In the genomic region with DNA sequence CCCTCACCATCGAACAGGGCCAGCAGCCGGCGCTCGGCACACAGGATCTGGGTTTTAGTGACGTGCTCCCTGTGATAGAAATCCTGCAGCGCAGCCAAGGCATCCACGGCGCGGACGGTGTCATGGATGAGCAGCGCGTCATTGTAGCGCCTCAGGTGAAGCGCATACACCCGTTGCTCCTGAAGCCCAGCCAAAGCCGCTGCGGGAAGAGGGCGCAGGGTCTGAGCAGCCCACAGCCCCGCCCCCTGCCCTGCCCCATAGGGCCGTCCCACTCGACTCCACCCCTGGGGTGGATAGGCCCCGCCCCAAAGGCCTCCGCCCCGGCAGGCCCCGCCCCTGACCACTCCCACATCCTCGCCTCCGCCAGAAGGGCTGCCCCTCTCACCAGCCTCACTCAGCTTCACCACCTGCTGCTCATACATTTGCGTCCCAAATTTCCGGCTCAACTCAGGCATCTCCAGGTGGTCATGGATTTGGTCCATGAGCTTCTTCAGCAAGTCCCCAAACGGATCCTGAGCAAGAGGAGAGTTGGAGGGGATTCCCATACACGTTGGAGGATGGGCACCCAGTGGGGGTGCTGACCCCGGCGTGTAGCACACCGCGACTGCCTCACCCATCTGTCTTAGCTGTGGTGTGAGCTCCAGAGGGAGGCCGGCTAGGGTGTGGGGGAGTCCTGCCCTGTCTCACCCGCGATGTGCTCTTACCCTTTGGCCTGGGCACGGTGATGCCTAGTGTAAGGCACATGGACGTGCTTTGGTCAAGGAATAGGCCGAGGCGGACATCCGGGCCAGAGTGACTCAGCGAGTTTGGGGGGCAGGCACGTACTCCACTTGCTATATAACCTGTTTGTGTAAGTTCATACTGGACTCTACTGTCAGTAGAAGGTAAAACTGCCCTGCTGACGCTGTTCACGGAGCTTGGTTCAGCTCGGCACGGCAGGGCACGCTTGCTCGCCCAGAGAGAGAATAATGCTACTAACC, we compare ENCODE assay signal across 9 cellular contexts. TPM values are rescaled to one million over a fixed set of nuclear protein-coding genes. Genes with fewer than 3 reads are reported as not detected.
A peak's percentile ranks its signal among the peaks of the same experiment; 100 is the strongest.
DNase-seq lines count a peak whose midpoint lies in the region; ATAC-seq, FAIRE-seq and TF ChIP-seq lines count a peak whose summit lies in the region.
"Had no signal": no experiment of that assay in that cellular context is flagged by ENCODE, and none has a peak within 500 bp of the region (broad histone marks: within the 10 kb centered on the region; RNA-seq: fewer than 3 reads in every experiment).

No MANE protein-coding gene starts in this region.

- no peak overlapping the region for H2AFZ ChIP-seq in OCI-LY1 (ENCODE audit: low read length)

- no peaks in the 10 kb centered on the region for H3K36me3 Mint-ChIP-seq in activated T-cell treated with anti-CD3 and anti-CD28 coated beads, Interleukin-2, amount 50 U/mL, for 72 hours (ENCODE audit: insufficient read depth in 2 of 2)

- H3K9me2 ChIP-seq in OCI-LY1 (ENCODE audit: low read depth, low read length): no peaks in the 10 kb centered on the region

- ATAC-seq in A549 (peak; percentile 58 to 89), HG03565 (IDR thresholded peaks at IDR 0.05; ENCODE audit: unreplicated experiment) (peak; percentile 55), upper lobe of left lung (ENCODE audit: low FRiP score in 2 of 2) (peak; percentile 66 to 77)
- peak; percentile 86 to 90 for ATAC-seq in activated T-cell treated with anti-CD3 and anti-CD28 coated beads, Interleukin-2, amount 50 U/mL, for 72 hours (replicated peaks in 1 of 2)

- peak overlapping the region in 1 of 2 experiments; percentile 69; a peak in 3 of 6 replicates for H3K27ac ChIP-seq in A549
- H3K27ac ChIP-seq in OCI-LY1 (ENCODE audit: low read depth, low read length, poor library complexity, severe bottlenecking): peak overlapping the region; percentile 58
- no peak overlapping the region for H3K27ac ChIP-seq in upper lobe of left lung

- TF ChIP-seq EP300 in A549 (IDR thresholded peaks at IDR 0.05): no peak
- TF ChIP-seq EP300 in upper lobe of left lung (IDR thresholded peaks at IDR 0.05): no peak

- no peaks in the 10 kb centered on the region for H3K27me3 Mint-ChIP-seq in activated T-cell treated with anti-CD3 and anti-CD28 coated beads, Interleukin-2, amount 50 U/mL, for 72 hours (ENCODE audit: low read depth)

- peaks cover 28% of the 10 kb centered on the region for H3K4me1 Mint-ChIP-seq in activated T-cell treated with anti-CD3 and anti-CD28 coated beads, Interleukin-2, amount 50 U/mL, for 72 hours (ENCODE audit: low read depth)

- TF ChIP-seq POLR2A in A549 (IDR thresholded peaks at IDR 0.05; ENCODE audit: low read length) (no peak), upper lobe of left lung (IDR thresholded peaks at IDR 0.05) (no peak)

- CTCF ChIA-PET in A549 (lab: Yijun Ruan, JAX): interaction anchor here (0.8 to 39.5 kb wide), 11 partner anchors 6 to 168 kb away, joined by 3 to 658 read pairs (median 16); a partner anchor contains a TSS

- H3F3A ChIP-seq in OCI-LY1 (ENCODE audit: insufficient read depth, low read length): no peaks in the 10 kb centered on the region

- no peaks in the 10 kb centered on the region for H3K9me3 ChIP-seq in A549
- H3K9me3 ChIP-seq in OCI-LY1 (ENCODE audit: low read length): no peaks in the 10 kb centered on the region
- H3K9me3 ChIP-seq in upper lobe of left lung: no peaks in the 10 kb centered on the region

- peak; percentile 76 to 88 for DNase-seq in A549 (ENCODE audit: low read depth in 1 of 2, low spot score in 1 of 2)
- DNase-seq in GM19238 (ENCODE audit: insufficient read length, low spot score): peak; percentile 97
- DNase-seq in activated T-cell treated with anti-CD3 and anti-CD28 coated beads, Interleukin-2, amount 50 U/mL, for 72 hours: peak; percentile 95 to 97
- DNase-seq in foreskin melanocyte: peak; percentile 40
- DNase-seq in posterior cingulate gyrus: peak; percentile 35 to 97 (median 78)
- peak; percentile 80 to 94 for DNase-seq in upper lobe of left lung

- no peaks in the 10 kb centered on the region for H3K9me3 Mint-ChIP-seq in activated T-cell treated with anti-CD3 and anti-CD28 coated beads, Interleukin-2, amount 50 U/mL, for 72 hours

- no peaks in the 10 kb centered on the region for H3K27me3 ChIP-seq in OCI-LY1 (ENCODE audit: insufficient read depth, low read length)
- H3K27me3 ChIP-seq in upper lobe of left lung: no peaks in the 10 kb centered on the region

- H3K79me2 ChIP-seq in OCI-LY1 (ENCODE audit: insufficient read depth, low read length): no peaks in the 10 kb centered on the region

- POLR2A ChIA-PET in A549 (lab: Yijun Ruan, JAX): interaction anchor here (1.1 kb wide), 1 partner anchor 91 kb away, joined by 3 read pairs; a partner anchor contains a TSS

- TF ChIP-seq CTCF in A549 (IDR thresholded peaks at IDR 0.05) (no peak), OCI-LY1 (IDR thresholded peaks at IDR 0.05; ENCODE audit: low read length) (0 out of 2 replicates have a peak, but pooled peaks have one; percentile 6), upper lobe of left lung (IDR thresholded peaks at IDR 0.05) (no peak)

- H3K36me3 ChIP-seq in OCI-LY1 (ENCODE audit: insufficient read depth, low read length): no peaks in the 10 kb centered on the region; the same call in 1 of the 2 replicates
- peaks cover 0 to 46% (median 20%) of the 10 kb centered on the region in 4 donors for H3K36me3 ChIP-seq in upper lobe of left lung

- TF ChIP-seq RAD21 in A549 (conservative IDR thresholded peaks at IDR 0.05 in 1 of 2, IDR thresholded peaks at IDR 0.05 in 1 of 2): no peak

- H3K4me3 Mint-ChIP-seq in activated T-cell treated with anti-CD3 and anti-CD28 coated beads, Interleukin-2, amount 50 U/mL, for 72 hours: peak overlapping the region; percentile 45 to 74

- intact Hi-C loops in posterior cingulate gyrus (cut with DNase I): no loop called here

- H3K4me1 ChIP-seq in A549 (peaks cover 11% of the 10 kb centered on the region; the same call in 1 of the 3 replicates), OCI-LY1 (ENCODE audit: insufficient read depth, low read length, severe bottlenecking) (peaks cover 44% of the 10 kb centered on the region), upper lobe of left lung (peaks cover 12 to 29% (median 20%) of the 10 kb centered on the region in 4 donors)

- H3K27ac Mint-ChIP-seq in activated T-cell treated with anti-CD3 and anti-CD28 coated beads, Interleukin-2, amount 50 U/mL, for 72 hours: no peak overlapping the region

- no peak for FAIRE-seq in A549 (lab: Jason Lieb, UNC)

- peak overlapping the region; percentile 28; the same call in 1 of the 3 replicates for H3K4me3 ChIP-seq in A549
- H3K4me3 ChIP-seq in OCI-LY1 (ENCODE audit: low read depth, low read length, poor library complexity, severe bottlenecking): peak overlapping the region; percentile 52
- peak overlapping the region in 3 of 4 donors; percentile 4 to 37 (median 30) for H3K4me3 ChIP-seq in upper lobe of left lung

- no peaks in the 10 kb centered on the region for H4K20me1 ChIP-seq in OCI-LY1 (ENCODE audit: insufficient read depth, low read length)

- H3K4me2 ChIP-seq in A549 (peak overlapping the region; percentile 67), OCI-LY1 (ENCODE audit: low read length) (peak overlapping the region; percentile 68)

- peak overlapping the region; percentile 55 for H3K9ac ChIP-seq in OCI-LY1 (ENCODE audit: low read length)

- 77% methylated on average over 42 of the region's 51 CpGs for WGBS in A549 (ENCODE audit: missing lambda C conversion rate)
- 62 to 72% methylated on average over 20 to 46 of the region's 51 CpGs for WGBS in upper lobe of left lung, 2 donors

RNA-seq across cellular contexts. Expression of a gene that starts 4.6 kb away (rescaled TPM):
- polyA plus RNA-seq in A549 (2011; rRNA removed) (0.59 and 0.70 TPM in 2 replicates), A549 (2017; fragmentation: RNase III; extraction: RNeasy Plus Mini Kit Qiagen cat#74134 plus additional on column Dnase treatment) (0.26 to 0.37 TPM (median 0.37 TPM) in 3 replicates)
- polyA plus RNA-seq in A549 (2012; cell fraction: cytosol; rRNA removed): 0.36 and 0.43 TPM in 2 replicates
- 1.4 and 1.5 TPM in 2 replicates for polyA plus RNA-seq in A549 (2012; cell fraction: nucleus; rRNA removed)
- polyA minus RNA-seq in A549 (2011; rRNA and poly(A)+ RNA removed): 1.0 and 1.5 TPM in 2 replicates
- total RNA-seq in activated T-cell treated with anti-CD3 and anti-CD28 coated beads, Interleukin-2, amount 50 U/mL, for 72 hours: 10 to 100 TPM; 33.2 to 62.0 TPM
- total RNA-seq in upper lobe of left lung: 10 to 100 TPM; 15.8 to 56.6 (median 32.6) TPM

RNA-seq across cellular contexts. Expression of a gene that starts 9.6 kb away (rescaled TPM):
- polyA plus RNA-seq in A549 (2011; rRNA removed): 0.61 and 0.86 TPM in 2 replicates
- polyA plus RNA-seq in A549 (2012; cell fraction: cytosol; rRNA removed): 0.17 and 0.31 TPM in 2 replicates
- 0.55 and 0.70 TPM in 2 replicates for polyA plus RNA-seq in A549 (2012; cell fraction: nucleus; rRNA removed)
- 0.12 to 0.16 TPM (median 0.13 TPM) in 3 replicates for polyA plus RNA-seq in A549 (2017; fragmentation: RNase III; extraction: RNeasy Plus Mini Kit Qiagen cat#74134 plus additional on column Dnase treatment)
- 0.08 and 0.34 TPM in 2 replicates for polyA minus RNA-seq in A549 (2011; rRNA and poly(A)+ RNA removed)
- total RNA-seq in activated T-cell treated with anti-CD3 and anti-CD28 coated beads, Interleukin-2, amount 50 U/mL, for 72 hours: 1 to 10 TPM; 1.1 to 1.6 TPM
- total RNA-seq in upper lobe of left lung: 1 to 10 TPM in 2 of 6 donors, under 1 TPM in 4; 0.30 to 2.1 (median 0.44) TPM
- polyA plus RNA-seq: BJ had no signal

RNA-seq across cellular contexts. Expression of a gene that starts 13.3 kb away (rescaled TPM):
- 42.2 and 57.4 TPM in 2 replicates for polyA plus RNA-seq in A549 (2011; rRNA removed)
- 59.4 and 65.0 TPM in 2 replicates for polyA plus RNA-seq in A549 (2012; cell fraction: cytosol; rRNA removed)
- polyA plus RNA-seq in A549 (2012; cell fraction: nucleus; rRNA removed): 460 and 477 TPM in 2 replicates
- 64.0 to 74.6 TPM (median 68.1 TPM) in 3 replicates for polyA plus RNA-seq in A549 (2017; fragmentation: RNase III; extraction: RNeasy Plus Mini Kit Qiagen cat#74134 plus additional on column Dnase treatment)
- 35.0 and 36.6 TPM in 2 replicates for polyA minus RNA-seq in A549 (2011; rRNA and poly(A)+ RNA removed)
- 10 to 100 TPM; 33.3 to 41.4 TPM for total RNA-seq in activated T-cell treated with anti-CD3 and anti-CD28 coated beads, Interleukin-2, amount 50 U/mL, for 72 hours
- total RNA-seq in upper lobe of left lung: 100 to 1,000 TPM in 1 of 6 donors, 10 to 100 TPM in 5; 17.0 to 116 (median 32.5) TPM

RNA-seq across cellular contexts. Expression of a gene that starts 14.7 kb away (rescaled TPM):
- 0.04 TPM in 1 of 2 replicates, not detected in the other for polyA plus RNA-seq in A549 (2011; rRNA removed)
- polyA plus RNA-seq in A549 (2012; cell fraction: cytosol; rRNA removed): 0.06 and 0.07 TPM in 2 replicates
- polyA plus RNA-seq in A549 (2012; cell fraction: nucleus; rRNA removed): 0.11 and 0.18 TPM in 2 replicates
- not detected in 3 replicates for polyA plus RNA-seq in A549 (2017; fragmentation: RNase III; extraction: RNeasy Plus Mini Kit Qiagen cat#74134 plus additional on column Dnase treatment)
- not detected in 2 replicates for polyA minus RNA-seq in A549 (2011; rRNA and poly(A)+ RNA removed)
- total RNA-seq in activated T-cell treated with anti-CD3 and anti-CD28 coated beads, Interleukin-2, amount 50 U/mL, for 72 hours: under 1 TPM in 1 of 2 donors, not detected in 1; 0.28 TPM
- 1 to 10 TPM in 1 of 6 donors, under 1 TPM in 1, not detected in 4; 0.15 to 1.0 TPM for total RNA-seq in upper lobe of left lung
- polyA plus RNA-seq: BJ had no signal

RNA-seq across cellular contexts. Expression of a gene that starts 46.9 kb away (rescaled TPM):
- polyA plus RNA-seq in A549 (2011; rRNA removed) (171 and 179 TPM in 2 replicates), A549 (2017; fragmentation: RNase III; extraction: RNeasy Plus Mini Kit Qiagen cat#74134 plus additional on column Dnase treatment) (217 to 229 TPM (median 222 TPM) in 3 replicates)
- polyA plus RNA-seq in A549 (2012; cell fraction: cytosol; rRNA removed): 325 and 406 TPM in 2 replicates
- polyA plus RNA-seq in A549 (2012; cell fraction: nucleus; rRNA removed): 250 and 251 TPM in 2 replicates
- 96.3 and 96.5 TPM in 2 replicates for polyA minus RNA-seq in A549 (2011; rRNA and poly(A)+ RNA removed)
- total RNA-seq in activated T-cell treated with anti-CD3 and anti-CD28 coated beads, Interleukin-2, amount 50 U/mL, for 72 hours: 10 to 100 TPM; 35.1 to 44.1 TPM
- total RNA-seq in upper lobe of left lung: 100 to 1,000 TPM in 3 of 6 donors, 10 to 100 TPM in 3; 57.6 to 183 (median 133) TPM

Comparison
In these comparisons a context has a peak if more than half of its experiments do, and no peak if none do; other contexts are left out.
1. DNase-seq: peak in every context shown above with its lines; median percentile 97 in GM19238; 96 in activated T-cell treated with anti-CD3 and anti-CD28 coated beads, Interleukin-2, amount 50 U/mL, for 72 hours; 87 in upper lobe of left lung; 82 in A549; 78 in posterior cingulate gyrus; 40 in foreskin melanocyte.